Comparison of ENCODE assay signal across 9 cellular contexts in genomic region chr7:65798111-65799075, GRCh38.
DNase-seq lines count a peak whose midpoint lies in the region; ATAC-seq, FAIRE-seq and TF ChIP-seq lines count a peak whose summit lies in the region.
"Had no signal": no experiment of that assay in that cellular context is flagged by ENCODE, and none has a peak within 500 bp of the region (broad histone marks: within the 10 kb centered on the region; RNA-seq: fewer than 3 reads in every experiment).

No MANE protein-coding gene starts in this region.

- CTCF ChIA-PET in Calu3 (lab: Charles Lee), result no interaction called here

- no peaks in the 10 kb centered on the region for H3K36me3 ChIP-seq in GM06990 (ENCODE audit: control insufficient read depth, insufficient read depth, low read length)
- H3K36me3 ChIP-seq in bronchial epithelial cell (ENCODE audit: control insufficient read depth, insufficient read depth, low read length), result no peaks in the 10 kb centered on the region

- no peaks in the 10 kb centered on the region for H3K9me3 Mint-ChIP-seq in Calu3 (ENCODE audit: low read depth, unreplicated experiment)

- in situ Hi-C loops in ACHN (cut with HindIII; ENCODE audit: low pct_ligation_motif_present, low pct_unique_long_range_greater_than_20kb, low sequenced_read_pairs), result no loop called here

- no peaks in the 10 kb centered on the region for H3K27me3 Mint-ChIP-seq in Calu3 (ENCODE audit: unreplicated experiment)

- FAIRE-seq in bronchial epithelial cell (lab: Jason Lieb, UNC), result no peak
- FAIRE-seq: K562 had no signal

- H3K36me3 Mint-ChIP-seq in Calu3 (ENCODE audit: insufficient read depth, unreplicated experiment), result no peaks in the 10 kb centered on the region

- H3K4me3 Mint-ChIP-seq in Calu3 (ENCODE audit: low read depth, unreplicated experiment), result no peak overlapping the region

- TF ChIP-seq CTCF in GM06990 (IDR thresholded peaks at IDR 0.05; ENCODE audit: insufficient read depth, low read length, poor library complexity, severe bottlenecking) (no peak), bronchial epithelial cell (IDR thresholded peaks at IDR 0.05; ENCODE audit: insufficient read depth, low read length, severe bottlenecking) (no peak), Calu3 (IDR thresholded peaks at IDR 0.05; ENCODE audit: unreplicated experiment) (no peak)

- no peaks in the 10 kb centered on the region for H3K4me1 Mint-ChIP-seq in Calu3 (ENCODE audit: low read depth, unreplicated experiment)

- intact Hi-C loops in Calu3 (cut with micrococcal nuclease; ENCODE audit: unreplicated experiment), result no loop called here

- H3K27ac Mint-ChIP-seq in Calu3 (ENCODE audit: unreplicated experiment), result no peak overlapping the region

- no peak overlapping the region for H3K4me3 ChIP-seq in GM06990 (replicated peaks; ENCODE audit: low read depth, low read length)
- H3K4me3 ChIP-seq in bronchial epithelial cell (ENCODE audit: low read depth, low read length), result no peak overlapping the region
- H3K4me3 ChIP-seq: K562 had no signal

- ATAC-seq in GM21423 (IDR thresholded peaks at IDR 0.05; ENCODE audit: unreplicated experiment), result peak; percentile 95
- peak; percentile 98 for ATAC-seq in HG03558 (IDR thresholded peaks at IDR 0.05; ENCODE audit: extremely low read depth, unreplicated experiment)
- ATAC-seq: K562 had no signal

- no TSS peak for BruUV-seq in Calu3 (replicated peaks; lab: Mats Ljungman, UMichigan)

- peak; percentile 47 for DNase-seq in GM06990 (ENCODE audit: extremely low read depth, insufficient read length)
- peak; percentile 63 for DNase-seq in bronchial epithelial cell (ENCODE audit: low read depth)
- no peak for DNase-seq in NCI-H128 (lab: John Stamatoyannopoulos, UW; ENCODE audit: unreplicated experiment)
- no peak for DNase-seq in ACHN
- DNase-seq in dedifferentiated amniotic fluid mesenchymal stem cell (ENCODE audit: extremely low spot score), result no peak
- DNase-seq in Calu3, result no peak

- H3K27me3 ChIP-seq in GM06990 (replicated peaks; ENCODE audit: control insufficient read depth, insufficient read depth, low read length) (no peaks in the 10 kb centered on the region), bronchial epithelial cell (ENCODE audit: control insufficient read depth, insufficient read depth, low read length) (no peaks in the 10 kb centered on the region)

Comparison
In these comparisons a context has a peak if more than half of its experiments do, and no peak if none do; other contexts are left out.
1. DNase-seq: peak in GM06990 (single experiment) and bronchial epithelial cell (single experiment); none in NCI-H128 (single experiment), ACHN (single experiment), dedifferentiated amniotic fluid mesenchymal stem cell (single experiment) and Calu3 (single experiment).